Comparison of ENCODE assay signal across 7 cellular contexts in genomic region chr1:28509705-28510349, GRCh38. TPM values are rescaled to one million over a fixed set of nuclear protein-coding genes. Genes with fewer than 3 reads are reported as not detected.
DNase-seq lines count a peak whose midpoint lies in the region; ATAC-seq and TF ChIP-seq lines count a peak whose summit lies in the region.

No MANE protein-coding gene starts in this region.

- H3K4me1 ChIP-seq in HUES64 (ENCODE audit: insufficient read depth, low read length) = peaks cover 13% of the 10 kb centered on the region

- H3K9ac ChIP-seq in HUES64 (ENCODE audit: low read depth, low read length) = peak overlapping the region; percentile 100

- no peak for TF ChIP-seq CTCF in fibroblast of mammary gland (conservative IDR thresholded peaks at IDR 0.05; ENCODE audit: control insufficient read depth, insufficient read depth, low read depth, low read length)

- H3K27ac ChIP-seq in HUES64 (ENCODE audit: low read depth, low read length) = peak overlapping the region; percentile 98

- H3K9me3 ChIP-seq in HUES64 (ENCODE audit: insufficient read depth, low read depth, low read length) = no peaks in the 10 kb centered on the region

- DNase-seq in activated CD4-positive, alpha-beta T cell treated with anti-CD3 and anti-CD28 coated beads, Interleukin-2, amount 50 U/mL, for 48 hours = peak; percentile 39 to 54
- peak; percentile 48 for DNase-seq in fibroblast of mammary gland (ENCODE audit: low read depth)
- peak; percentile 62 for DNase-seq in stimulated activated CD4-positive, alpha-beta T cell treated with anti-CD3 and anti-CD28 coated beads, Interleukin-4, amount 100 ng/mL, for 24 hours
- DNase-seq in H4 (ENCODE audit: low spot score) = no peak
- DNase-seq in GM03348 (ENCODE audit: low spot score) = no peak

- ATAC-seq in HG03025 (IDR thresholded peaks at IDR 0.05; ENCODE audit: low FRiP score, unreplicated experiment) = no peak

- 83% methylated on average over 8 of the region's 8 CpGs for WGBS in HUES64

- peaks cover 73% of the 10 kb centered on the region for H3K36me3 ChIP-seq in HUES64 (ENCODE audit: insufficient read depth, low read length)

- H3K27me3 ChIP-seq in HUES64 (ENCODE audit: insufficient read depth, low read length) = no peaks in the 10 kb centered on the region

- H3K4me3 ChIP-seq in HUES64 (ENCODE audit: low read length) (peak overlapping the region; percentile 0; the same call in 1 of the 2 replicates), fibroblast of mammary gland (ENCODE audit: control insufficient read depth, low read depth, low read length) (peak overlapping the region; percentile 66)

RNA-seq across cellular contexts. Expression of gene RCC1, which starts 4.0 kb away (rescaled TPM):
- polyA plus RNA-seq in HUES64 (2013, experiment 1 of 2) = 73.4 TPM
- polyA plus RNA-seq in HUES64 (2013, experiment 2 of 2) = 66.6 TPM
- total RNA-seq in H4 (2014; rRNA removed; shearing (Covaris generic)) = 63.2 and 65.6 TPM in 2 replicates

RNA-seq across cellular contexts. Expression of gene TRNAU1AP, which starts 43.1 kb away (rescaled TPM):
- 23.9 TPM for polyA plus RNA-seq in HUES64 (2013, experiment 1 of 2)
- 22.3 TPM for polyA plus RNA-seq in HUES64 (2013, experiment 2 of 2)
- 25.6 and 25.8 TPM in 2 replicates for total RNA-seq in H4 (2014; rRNA removed; shearing (Covaris generic))

Comparison
In these comparisons a context has a peak if more than half of its experiments do, and no peak if none do; other contexts are left out.
1. DNase-seq: peak in activated CD4-positive, alpha-beta T cell treated with anti-CD3 and anti-CD28 coated beads, Interleukin-2, amount 50 U/mL, for 48 hours (2 of 2), fibroblast of mammary gland (single experiment) and stimulated activated CD4-positive, alpha-beta T cell treated with anti-CD3 and anti-CD28 coated beads, Interleukin-4, amount 100 ng/mL, for 24 hours (single experiment); none in H4 (single experiment) and GM03348 (single experiment).